In genomic region chr9:128274245-128274644, GRCh38 we compare ENCODE assay signal across 12 cellular contexts. TPM values are rescaled to one million over a fixed set of nuclear protein-coding genes. Genes with fewer than 3 reads are reported as not detected.
DNase-seq lines count a peak whose midpoint lies in the region; ATAC-seq and TF ChIP-seq lines count a peak whose summit lies in the region.
"Had no signal": no experiment of that assay in that cellular context is flagged by ENCODE, and none has a peak within 500 bp of the region (broad histone marks: within the 10 kb centered on the region; RNA-seq: fewer than 3 reads in every experiment).

No MANE protein-coding gene starts in this region.

- H3K9me3 ChIP-seq in iPS-15b (ENCODE audit: control insufficient read depth, insufficient read depth, low read length) (no peaks in the 10 kb centered on the region), suprapubic skin (no peaks in the 10 kb centered on the region)
- H3K9me3 ChIP-seq: SJSA1 had no signal

- H3K4me3 ChIP-seq in iPS-15b (ENCODE audit: low read depth, low read length): peak overlapping the region; percentile 91
- H3K4me3 ChIP-seq in suprapubic skin: peak overlapping the region; percentile 82

- peak overlapping the region; percentile 91 for H3K4me3 Mint-ChIP-seq in activated naive CD4-positive, alpha-beta T cell treated with anti-CD3 and anti-CD28 coated beads, Interleukin-2, amount 10 ng/mL, durations not matched to agents 7 days and 5 days
- H3K4me3 Mint-ChIP-seq in activated CD8-positive, alpha-beta T cell treated with anti-CD3 and anti-CD28 coated beads, Interleukin-2, amount 10 ng/mL, durations not matched to agents 7 days and 5 days: peak overlapping the region; percentile 98

- H3K36me3 Mint-ChIP-seq in activated naive CD4-positive, alpha-beta T cell treated with anti-CD3 and anti-CD28 coated beads, Interleukin-2, amount 10 ng/mL, durations not matched to agents 7 days and 5 days: peaks cover 20% of the 10 kb centered on the region
- H3K36me3 Mint-ChIP-seq in activated CD8-positive, alpha-beta T cell treated with anti-CD3 and anti-CD28 coated beads, Interleukin-2, amount 10 ng/mL, durations not matched to agents 7 days and 5 days (ENCODE audit: low read depth): peaks cover 24% of the 10 kb centered on the region

- H3K27ac ChIP-seq in suprapubic skin: no peak overlapping the region

- peak overlapping the region; percentile 92 for H3K27ac Mint-ChIP-seq in activated naive CD4-positive, alpha-beta T cell treated with anti-CD3 and anti-CD28 coated beads, Interleukin-2, amount 10 ng/mL, durations not matched to agents 7 days and 5 days
- H3K27ac Mint-ChIP-seq in activated CD8-positive, alpha-beta T cell treated with anti-CD3 and anti-CD28 coated beads, Interleukin-2, amount 10 ng/mL, durations not matched to agents 7 days and 5 days: peak overlapping the region; percentile 95

- no peak for TF ChIP-seq EP300 in suprapubic skin (IDR thresholded peaks at IDR 0.05)

- TF ChIP-seq POLR2A in suprapubic skin (IDR thresholded peaks at IDR 0.05): no peak

- H3K36me3 ChIP-seq in iPS-15b (ENCODE audit: control insufficient read depth, insufficient read depth, low read length) (peaks cover 12% of the 10 kb centered on the region), suprapubic skin (peaks cover 17% of the 10 kb centered on the region)

- no peak overlapping the region for H3K9ac ChIP-seq in iPS-15b (ENCODE audit: low read depth, low read length)

- POLR2A ChIA-PET in activated CD8-positive, alpha-beta T cell treated with anti-CD3 and anti-CD28 coated beads, Interleukin-2, amount 10 ng/mL, durations not matched to agents 7 days and 5 days (lab: Charles Lee): no interaction called here

- peaks cover 54% of the 10 kb centered on the region for H3K4me1 Mint-ChIP-seq in activated naive CD4-positive, alpha-beta T cell treated with anti-CD3 and anti-CD28 coated beads, Interleukin-2, amount 10 ng/mL, durations not matched to agents 7 days and 5 days
- peaks cover 45% of the 10 kb centered on the region for H3K4me1 Mint-ChIP-seq in activated CD8-positive, alpha-beta T cell treated with anti-CD3 and anti-CD28 coated beads, Interleukin-2, amount 10 ng/mL, durations not matched to agents 7 days and 5 days (ENCODE audit: low read depth)

- no peak for DNase-seq in activated naive CD4-positive, alpha-beta T cell treated with anti-CD3 and anti-CD28 coated beads, Interleukin-2, amount 10 ng/mL, durations not matched to agents 7 days and 5 days
- DNase-seq in activated naive CD4-positive, alpha-beta T cell treated with Interleukin-2 at 50 U/mL for 16 hours: no peak
- no peak for DNase-seq in activated CD8-positive, alpha-beta T cell treated with anti-CD3 and anti-CD28 coated beads, Interleukin-2, amount 10 ng/mL, durations not matched to agents 7 days and 5 days
- DNase-seq in suprapubic skin (ENCODE audit: low spot score in 2 of 2) (no peak), NCI-H510A treated with DMSO at 0.1 percent for 48 hours (lab: John Stamatoyannopoulos, UW) (no peak), NCI-H446 (lab: John Stamatoyannopoulos, UW) (no peak), GM19240 (ENCODE audit: insufficient read length, low spot score) (no peak)
- DNase-seq: mesendoderm, NCI-H2081 treated with DMSO at 0.1 percent for 48 hours had no signal

- ATAC-seq in activated CD8-positive, alpha-beta T cell treated with anti-CD3 and anti-CD28 coated beads, Interleukin-2, amount 10 ng/mL, durations not matched to agents 7 days and 5 days: no peak

- no peaks in the 10 kb centered on the region for H3K27me3 ChIP-seq in iPS-15b (ENCODE audit: control insufficient read depth, insufficient read depth, low read length)
- no peaks in the 10 kb centered on the region for H3K27me3 ChIP-seq in suprapubic skin
- H3K27me3 ChIP-seq: SJSA1 had no signal

- no peaks in the 10 kb centered on the region for H3K9me3 Mint-ChIP-seq in activated naive CD4-positive, alpha-beta T cell treated with anti-CD3 and anti-CD28 coated beads, Interleukin-2, amount 10 ng/mL, durations not matched to agents 7 days and 5 days
- H3K9me3 Mint-ChIP-seq in activated CD8-positive, alpha-beta T cell treated with anti-CD3 and anti-CD28 coated beads, Interleukin-2, amount 10 ng/mL, durations not matched to agents 7 days and 5 days (ENCODE audit: insufficient read depth): no peaks in the 10 kb centered on the region
- H3K9me3 Mint-ChIP-seq: CD14-positive monocyte had no signal

- CTCF ChIA-PET in activated naive CD4-positive, alpha-beta T cell treated with anti-CD3 and anti-CD28 coated beads, Interleukin-2, amount 10 ng/mL, durations not matched to agents 7 days and 5 days (lab: Charles Lee): no interaction called here
- CTCF ChIA-PET in activated CD8-positive, alpha-beta T cell treated with anti-CD3 and anti-CD28 coated beads, Interleukin-2, amount 10 ng/mL, durations not matched to agents 7 days and 5 days (lab: Charles Lee): interaction anchor here (1.1 to 1.2 kb wide), 2 partner anchors 22 to 67 kb away, joined by 3 read pairs; no protein-coding TSS in a partner anchor

- peaks cover 7% of the 10 kb centered on the region for H3K27me3 Mint-ChIP-seq in activated naive CD4-positive, alpha-beta T cell treated with anti-CD3 and anti-CD28 coated beads, Interleukin-2, amount 10 ng/mL, durations not matched to agents 7 days and 5 days
- no peaks in the 10 kb centered on the region for H3K27me3 Mint-ChIP-seq in activated CD8-positive, alpha-beta T cell treated with anti-CD3 and anti-CD28 coated beads, Interleukin-2, amount 10 ng/mL, durations not matched to agents 7 days and 5 days (ENCODE audit: low read depth)

- 68% methylated on average over 8 of the region's 8 CpGs for WGBS in suprapubic skin

- H3K4me1 ChIP-seq in iPS-15b (ENCODE audit: control insufficient read depth, insufficient read depth, low read length) (no peaks in the 10 kb centered on the region), suprapubic skin (peaks cover 39% of the 10 kb centered on the region)

- no peak for TF ChIP-seq CTCF in suprapubic skin (IDR thresholded peaks at IDR 0.05)

RNA-seq across cellular contexts. Expression of gene GOLGA2, which starts 1.6 kb away (rescaled TPM):
- total RNA-seq in activated CD8-positive, alpha-beta T cell treated with anti-CD3 and anti-CD28 coated beads, Interleukin-2, amount 10 ng/mL, durations not matched to agents 7 days and 5 days: 10 to 100 TPM; 57.9 to 58.8 TPM
- total RNA-seq in suprapubic skin: 100 to 1,000 TPM in 2 of 4 donors, 10 to 100 TPM in 2; 83.5 to 131 (median 99.0) TPM

RNA-seq across cellular contexts. Expression of gene SWI5, which starts 1.8 kb away (rescaled TPM):
- total RNA-seq in activated CD8-positive, alpha-beta T cell treated with anti-CD3 and anti-CD28 coated beads, Interleukin-2, amount 10 ng/mL, durations not matched to agents 7 days and 5 days: 10 to 100 TPM; 12.2 to 13.7 TPM
- 10 to 100 TPM; 21.1 to 35.3 (median 22.2) TPM for total RNA-seq in suprapubic skin

RNA-seq across cellular contexts. Expression of gene TRUB2, which starts 48.0 kb away (rescaled TPM):
- total RNA-seq in activated CD8-positive, alpha-beta T cell treated with anti-CD3 and anti-CD28 coated beads, Interleukin-2, amount 10 ng/mL, durations not matched to agents 7 days and 5 days: 10 to 100 TPM; 25.5 to 27.7 TPM
- total RNA-seq in suprapubic skin: 10 to 100 TPM; 11.6 to 19.9 (median 14.1) TPM

RNA-seq across cellular contexts. Expression of gene COQ4, which starts 48.4 kb away (rescaled TPM):
- 10 to 100 TPM; 31.8 to 34.9 TPM for total RNA-seq in activated CD8-positive, alpha-beta T cell treated with anti-CD3 and anti-CD28 coated beads, Interleukin-2, amount 10 ng/mL, durations not matched to agents 7 days and 5 days
- total RNA-seq in suprapubic skin: 100 to 1,000 TPM in 3 of 4 donors, 10 to 100 TPM in 1; 73.3 to 119 (median 106) TPM
